In genomic region chr9:90878562-90878961, GRCh38 we compare ENCODE assay signal across 14 cellular contexts.
"Had no signal": no experiment of that assay in that cellular context is flagged by ENCODE, and none has a peak within 500 bp of the region (broad histone marks: within the 10 kb centered on the region; RNA-seq: fewer than 3 reads in every experiment).

No MANE protein-coding gene starts in this region.

- H3K27ac ChIP-seq: brain microvascular endothelial cell, gastroesophageal sphincter, left ventricle myocardium inferior, ovary, stomach had no signal

- H3K27me3 ChIP-seq: brain microvascular endothelial cell, gastroesophageal sphincter, ovary, stomach had no signal

- DNase-seq: activated effector memory CD4-positive, alpha-beta T cell treated with Interleukin-2 at 50 U/mL for 16 hours; activated T-cell treated with anti-CD3 and anti-CD28 coated beads, Interleukin-2, amount 50 U/mL, for 24 hours; brain microvascular endothelial cell; kidney; left ventricle myocardium inferior; mesendoderm; ovary; retina; stimulated activated CD4-positive, alpha-beta T cell treated with anti-CD3 and anti-CD28 coated beads, Interleukin-15, amount 100 ng/mL, for 24 hours; stimulated activated CD4-positive, alpha-beta T cell treated with anti-CD3 and anti-CD28 coated beads, Interleukin-4, amount 100 ng/mL, for 24 hours; stomach; SW 1271 had no signal

- ATAC-seq: activated CD4-positive, CD25-positive, alpha-beta regulatory T cell treated with anti-CD3 and anti-CD28 coated beads, Interleukin-2, amount 50 U/mL, for 24 hours; gastroesophageal sphincter had no signal

- H3K36me3 ChIP-seq: brain microvascular endothelial cell, left ventricle myocardium inferior, ovary had no signal

- H3K9me3 ChIP-seq: gastroesophageal sphincter, left ventricle myocardium inferior, ovary, stomach had no signal

- H3K4me3 ChIP-seq: gastroesophageal sphincter, left ventricle myocardium inferior, ovary, stomach had no signal

- H3K4me1 ChIP-seq: gastroesophageal sphincter, left ventricle myocardium inferior, stomach had no signal
